ENCODE assay signal across 1 cellular context in genomic region chr10:35391153-35391953, GRCh38.
TF ChIP-seq lines count a peak whose summit lies in the region.

No MANE protein-coding gene starts in this region.

TF ChIP-seq in HepG2, 621 proteins besides CTCF, POLR2A, EP300 and RAD21 (continued from another document and continues in another):
- TF ChIP-seq PRDM10 (CRISPR knock-in tag; IDR thresholded peaks at IDR 0.05; ENCODE audit: low read depth) (no peak), GATAD2A (CRISPR knock-in tag; IDR thresholded peaks at IDR 0.05) (0 out of 2 replicates have a peak, but pooled peaks have one; percentile 9), KDM5B (CRISPR knock-in tag; IDR thresholded peaks at IDR 0.05; ENCODE audit: borderline replicate concordance) (no peak), ZBTB3 (CRISPR knock-in tag; IDR thresholded peaks at IDR 0.05; ENCODE audit: borderline replicate concordance, low read depth) (no peak), MED1 (CRISPR knock-in tag; IDR thresholded peaks at IDR 0.05) (peak; percentile 66), SKIL (CRISPR knock-in tag; IDR thresholded peaks at IDR 0.05; ENCODE audit: borderline replicate concordance) (no peak), CREBL2 (CRISPR knock-in tag; IDR thresholded peaks at IDR 0.05; ENCODE audit: borderline replicate concordance) (no peak), HNRNPUL1 (IDR thresholded peaks at IDR 0.05; ENCODE audit: low read depth, low read length) (no peak), KLF6 (CRISPR knock-in tag; IDR thresholded peaks at IDR 0.05) (no peak), ZNF441 (CRISPR knock-in tag; IDR thresholded peaks at IDR 0.05; ENCODE audit: borderline replicate concordance) (no peak), ZKSCAN5 (CRISPR knock-in tag; IDR thresholded peaks at IDR 0.05) (no peak), RXRB (CRISPR knock-in tag; IDR thresholded peaks at IDR 0.05; ENCODE audit: borderline replicate concordance) (peak; percentile 75), ZBTB33 (CRISPR knock-in tag; IDR thresholded peaks at IDR 0.05) (peak; percentile 98), ZNF350 (CRISPR knock-in tag; IDR thresholded peaks at IDR 0.05; ENCODE audit: borderline replicate concordance, low read depth) (no peak), ZBTB43 (CRISPR knock-in tag; conservative IDR thresholded peaks at IDR 0.05) (no peak), BRF2 (CRISPR knock-in tag; IDR thresholded peaks at IDR 0.05) (no peak), ZNF24 (IDR thresholded peaks at IDR 0.05) (no peak), ZNF460 (CRISPR knock-in tag; IDR thresholded peaks at IDR 0.05; ENCODE audit: borderline replicate concordance) (no peak), ZNF280D (CRISPR knock-in tag; IDR thresholded peaks at IDR 0.05) (peak; percentile 59; the same call in 1 of the 2 replicates), NAIF1 (CRISPR knock-in tag; IDR thresholded peaks at IDR 0.05; ENCODE audit: borderline replicate concordance) (no peak), SNRNP70 (IDR thresholded peaks at IDR 0.05; ENCODE audit: low read depth, low read length) (no peak), ZNF234 (CRISPR knock-in tag; conservative IDR thresholded peaks at IDR 0.05) (no peak), MTA3 (CRISPR knock-in tag; IDR thresholded peaks at IDR 0.05) (no peak), SALL1 (CRISPR knock-in tag; IDR thresholded peaks at IDR 0.05) (no peak), BCL6 (CRISPR knock-in tag; IDR thresholded peaks at IDR 0.05) (no peak), GABPB1 (CRISPR knock-in tag; IDR thresholded peaks at IDR 0.05) (no peak), ZNF607 (CRISPR knock-in tag; IDR thresholded peaks at IDR 0.05; ENCODE audit: borderline replicate concordance) (no peak), KLF15 (CRISPR knock-in tag; IDR thresholded peaks at IDR 0.05; ENCODE audit: borderline replicate concordance) (no peak), POLR2AphosphoS5 (IDR thresholded peaks at IDR 0.05; ENCODE audit: low read depth, low read length) (no peak), ATF1 (CRISPR knock-in tag; IDR thresholded peaks at IDR 0.05) (no peak), ATF7 (IDR thresholded peaks at IDR 0.05) (no peak), ATF7 (CRISPR knock-in tag; IDR thresholded peaks at IDR 0.05) (no peak), CSRNP1 (CRISPR knock-in tag; IDR thresholded peaks at IDR 0.05) (no peak), JDP2 (CRISPR knock-in tag; IDR thresholded peaks at IDR 0.05; ENCODE audit: borderline replicate concordance) (no peak), ZNF704 (CRISPR knock-in tag; IDR thresholded peaks at IDR 0.05; ENCODE audit: borderline replicate concordance) (no peak), ZMYM4 (CRISPR knock-in tag; IDR thresholded peaks at IDR 0.05) (peak; percentile 52), GLI4 (CRISPR knock-in tag; IDR thresholded peaks at IDR 0.05; ENCODE audit: borderline replicate concordance) (no peak), TEAD2 (CRISPR knock-in tag; IDR thresholded peaks at IDR 0.05) (no peak), FOXP1 (IDR thresholded peaks at IDR 0.05) (no peak), FOXP1 (CRISPR knock-in tag; IDR thresholded peaks at IDR 0.05) (0 out of 2 replicates have a peak, but pooled peaks have one; percentile 30), PAF1 (CRISPR knock-in tag; IDR thresholded peaks at IDR 0.05) (no peak), ZNF576 (CRISPR knock-in tag; IDR thresholded peaks at IDR 0.05) (no peak), MED13 (CRISPR knock-in tag; IDR thresholded peaks at IDR 0.05) (no peak), ADNP (CRISPR knock-in tag; IDR thresholded peaks at IDR 0.05) (no peak), ARID3A (IDR thresholded peaks at IDR 0.05; ENCODE audit: low read depth, low read length) (no peak), ZEB1 (IDR thresholded peaks at IDR 0.05; ENCODE audit: insufficient replicate concordance, low read depth) (peak; percentile 33), MYC (CRISPR knock-in tag; IDR thresholded peaks at IDR 0.05; ENCODE audit: borderline replicate concordance) (no peak)
